1 cellular context compared by ENCODE assay signal in the genomic region with DNA sequence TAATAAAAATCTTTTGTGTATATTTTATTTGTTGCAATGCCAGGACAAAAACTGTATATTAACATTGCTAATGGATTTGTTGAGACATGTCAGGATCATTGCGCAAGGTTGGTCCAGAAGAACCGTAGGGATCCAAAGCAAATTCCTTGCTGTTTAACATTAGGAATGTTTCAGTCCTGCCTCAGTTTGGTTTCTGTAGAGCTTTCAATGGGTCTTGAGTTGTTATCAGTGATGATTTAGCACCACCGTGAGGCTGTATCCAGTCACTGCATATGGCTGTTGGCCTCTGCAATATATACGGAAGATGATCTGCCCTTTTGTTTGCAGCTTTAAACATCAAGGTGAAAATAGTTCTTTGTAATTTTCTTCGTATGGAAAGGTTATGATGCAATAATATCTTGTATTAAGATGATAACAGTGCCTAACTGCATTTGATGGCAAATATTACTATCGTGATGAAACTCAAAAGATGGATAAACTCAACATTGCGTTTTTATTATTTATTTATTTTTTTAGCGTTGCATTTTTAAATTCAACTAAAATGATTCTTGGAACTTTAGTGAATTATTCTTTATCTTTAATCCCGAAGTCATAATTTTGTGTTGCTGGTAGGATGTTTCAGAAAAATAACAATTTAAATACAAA.
TF ChIP-seq lines count a peak whose summit lies in the region.

No MANE protein-coding gene starts in this region.

TF ChIP-seq in K562, 482 proteins besides CTCF, POLR2A, EP300 and RAD21 (continued from another document):
- TF ChIP-seq CEBPG (CRISPR knock-in tag; IDR thresholded peaks at IDR 0.05) (no peak), CEBPG (tag; conservative IDR thresholded peaks at IDR 0.05 in 1 of 2, IDR thresholded peaks at IDR 0.05 in 1 of 2) (peak; percentile 77 to 91), SMC3 (conservative IDR thresholded peaks at IDR 0.05; ENCODE audit: insufficient read depth, low read depth, low read length) (peak; percentile 44), FOS (IDR thresholded peaks at IDR 0.05; ENCODE audit: extremely low read depth, insufficient read length) (no peak)
